8 cellular contexts compared by ENCODE assay signal in the genomic region with DNA sequence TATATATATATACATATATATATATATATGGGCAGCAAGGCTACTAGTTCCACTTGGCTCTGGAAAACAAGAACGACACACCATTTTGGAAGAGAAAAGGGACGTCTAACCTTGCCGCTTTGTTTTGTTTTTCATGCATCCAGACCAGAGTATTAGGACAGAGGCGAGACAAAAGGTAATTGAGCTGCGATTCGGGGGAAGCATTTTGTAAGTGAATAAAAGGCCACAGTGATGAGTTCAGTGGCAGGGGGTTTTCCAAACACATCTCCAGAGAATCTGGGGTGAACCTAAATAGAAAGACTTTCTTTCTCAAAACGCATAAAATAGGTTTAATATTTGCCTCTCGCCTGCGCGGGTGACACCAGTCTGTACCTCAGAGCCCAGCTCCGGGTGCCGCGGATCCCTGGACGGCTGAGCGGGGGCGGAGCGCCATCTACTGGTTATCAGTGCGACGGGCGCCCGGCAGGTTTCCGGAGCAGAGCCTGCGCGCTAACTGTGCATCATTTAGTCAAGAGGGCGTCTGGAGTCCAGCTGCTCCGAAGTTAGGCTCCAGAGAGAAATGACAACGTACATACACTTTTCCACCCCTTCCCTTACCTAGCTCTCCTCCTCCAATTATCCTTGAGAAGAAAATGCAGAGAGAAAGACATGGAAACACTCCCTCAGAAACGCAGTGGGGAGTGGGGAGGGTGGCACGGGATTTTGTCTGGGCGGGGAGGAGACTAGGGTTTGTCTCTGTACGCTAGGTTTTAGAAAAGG.
DNase-seq lines count a peak whose midpoint lies in the region; ATAC-seq and TF ChIP-seq lines count a peak whose summit lies in the region.

No MANE protein-coding gene starts in this region.

- peaks cover 3% of the 10 kb centered on the region; the same call in 1 of the 2 replicates for H3K27me3 ChIP-seq in GM23248 (replicated peaks; ENCODE audit: insufficient read depth)
- no peaks in the 10 kb centered on the region for H3K27me3 ChIP-seq in Karpas-422 (ENCODE audit: low read length)
- 0 out of 2 replicates have a peak, but pooled peaks cover 5% of the 10 kb centered on the region for H3K27me3 ChIP-seq in SJSA1 (replicated peaks)
- H3K27me3 ChIP-seq in gastroesophageal sphincter, result no peaks in the 10 kb centered on the region
- H3K27me3 ChIP-seq in osteoblast (ENCODE audit: insufficient read depth, low read length), result no peaks in the 10 kb centered on the region
- H3K27me3 ChIP-seq in thoracic aorta (replicated peaks; ENCODE audit: insufficient read depth), result no peaks in the 10 kb centered on the region

- H2AFZ ChIP-seq in GM23248, result peak overlapping the region; percentile 81
- H2AFZ ChIP-seq in Karpas-422 (ENCODE audit: low read length), result no peak overlapping the region
- peak overlapping the region; percentile 81 for H2AFZ ChIP-seq in osteoblast (ENCODE audit: low read length)

- H3K4me1 ChIP-seq in GM23248 (ENCODE audit: insufficient read depth) (peaks cover 11% of the 10 kb centered on the region; the same call in 1 of the 2 replicates), Karpas-422 (ENCODE audit: low read length) (no peaks in the 10 kb centered on the region), SJSA1 (replicated peaks) (no peaks in the 10 kb centered on the region), gastroesophageal sphincter (peaks cover 0 to 20% (median 0%) of the 10 kb centered on the region in 3 donors), osteoblast (ENCODE audit: insufficient read depth, low read length) (peaks cover 9% of the 10 kb centered on the region), thoracic aorta (ENCODE audit: control insufficient read depth in 1 of 2, low read depth in 2 of 2) (peaks cover 0 to 4% of the 10 kb centered on the region in 2 donors)

- H4K20me1 ChIP-seq in GM23248 (ENCODE audit: insufficient read depth) (no peaks in the 10 kb centered on the region), Karpas-422 (ENCODE audit: insufficient read depth, low read depth, low read length) (no peaks in the 10 kb centered on the region), osteoblast (ENCODE audit: insufficient read depth, low read length) (no peaks in the 10 kb centered on the region)

- no peaks in the 10 kb centered on the region for H3K79me2 ChIP-seq in GM23248 (ENCODE audit: insufficient read depth)
- no peaks in the 10 kb centered on the region for H3K79me2 ChIP-seq in Karpas-422 (ENCODE audit: low read length)
- H3K79me2 ChIP-seq in osteoblast (ENCODE audit: insufficient read depth, low read length), result no peaks in the 10 kb centered on the region

- no peaks in the 10 kb centered on the region for H3K9me2 ChIP-seq in GM23248 (ENCODE audit: insufficient read depth)
- no peaks in the 10 kb centered on the region for H3K9me2 ChIP-seq in Karpas-422 (replicated peaks; ENCODE audit: insufficient read depth, low read length)

- H3K9me3 ChIP-seq in GM23248 (ENCODE audit: low read depth), result no peaks in the 10 kb centered on the region
- no peaks in the 10 kb centered on the region for H3K9me3 ChIP-seq in Karpas-422 (ENCODE audit: low read length)
- H3K9me3 ChIP-seq in SJSA1 (replicated peaks), result no peaks in the 10 kb centered on the region
- no peaks in the 10 kb centered on the region for H3K9me3 ChIP-seq in gastroesophageal sphincter
- H3K9me3 ChIP-seq in osteoblast (ENCODE audit: low read depth, low read length), result no peaks in the 10 kb centered on the region
- H3K9me3 ChIP-seq in thoracic aorta, result no peaks in the 10 kb centered on the region

- H3K36me3 ChIP-seq in GM23248 (ENCODE audit: low read depth) (no peaks in the 10 kb centered on the region), Karpas-422 (ENCODE audit: insufficient read depth, low read length) (no peaks in the 10 kb centered on the region), SJSA1 (no peaks in the 10 kb centered on the region), gastroesophageal sphincter (no peaks in the 10 kb centered on the region), osteoblast (ENCODE audit: insufficient read depth, low read length) (no peaks in the 10 kb centered on the region), thoracic aorta (no peaks in the 10 kb centered on the region)

- no peak for TF ChIP-seq POLR2A in gastroesophageal sphincter (IDR thresholded peaks at IDR 0.05)

- no peak for TF ChIP-seq EP300 in gastroesophageal sphincter (IDR thresholded peaks at IDR 0.05)

- in situ Hi-C loops in GM23248 (cut with MboI), result loop anchor here (25.0 kb wide), 1 partner anchor 1382 kb away; no protein-coding TSS in a partner anchor

- DNase-seq in ELF-1 (ENCODE audit: low read depth, low spot score), result peak; percentile 88
- DNase-seq in GM23248, result peak; percentile 86
- DNase-seq in Karpas-422, result peak; percentile 91
- DNase-seq in SJSA1 (ENCODE audit: low read depth in 1 of 2, low spot score in 2 of 2), result peak; percentile 40 to 58
- peak; percentile 65 for DNase-seq in activated gamma-delta T cell treated with anti-CD3 and anti-CD28 coated beads, Interleukin-2, amount 50 U/mL, for 16 hours (ENCODE audit: low read depth)
- peak; percentile 93 for DNase-seq in osteoblast (ENCODE audit: insufficient read length, low spot score, missing footprints)
- peak; percentile 21 for DNase-seq in thoracic aorta (ENCODE audit: low spot score)

- TF ChIP-seq CTCF in gastroesophageal sphincter (IDR thresholded peaks at IDR 0.05), result peak; percentile 84 to 95 (median 88)
- TF ChIP-seq CTCF in osteoblast (IDR thresholded peaks at IDR 0.05; ENCODE audit: extremely low read depth, low read depth, low read length), result peak; percentile 95
- TF ChIP-seq CTCF in thoracic aorta (IDR thresholded peaks at IDR 0.05), result peak; percentile 94

- H3K9ac ChIP-seq in GM23248 (peak overlapping the region; percentile 45; the same call in 1 of the 2 replicates), Karpas-422 (ENCODE audit: low read length) (no peak overlapping the region)

- H3K27ac ChIP-seq in GM23248 (no peak overlapping the region), Karpas-422 (ENCODE audit: low read length) (no peak overlapping the region), SJSA1 (no peak overlapping the region), gastroesophageal sphincter (no peak overlapping the region), osteoblast (ENCODE audit: low read depth, low read length) (peak overlapping the region; percentile 56), thoracic aorta (no peak overlapping the region)

- ATAC-seq in gastroesophageal sphincter (peak; percentile 79), thoracic aorta (ENCODE audit: insufficient number of reproducible peaks, low FRiP score, low read depth) (peak; percentile 74)

- H3K4me3 ChIP-seq in GM23248 (peak overlapping the region; percentile 71), Karpas-422 (ENCODE audit: low read length) (no peak overlapping the region), SJSA1 (no peak overlapping the region), gastroesophageal sphincter (peak overlapping the region in 1 of 2 donors; percentile 29), osteoblast (ENCODE audit: insufficient read depth, low read length) (peak overlapping the region; percentile 67), thoracic aorta (peak overlapping the region; percentile 10)

- peak overlapping the region; percentile 91 for H3K4me2 ChIP-seq in GM23248 (ENCODE audit: unreplicated experiment)
- peak overlapping the region; percentile 39 for H3K4me2 ChIP-seq in Karpas-422 (ENCODE audit: low read depth, low read length, poor library complexity, severe bottlenecking)
- H3K4me2 ChIP-seq in osteoblast (ENCODE audit: insufficient read depth, low read length), result peak overlapping the region; percentile 86

- WGBS in GM23248 (ENCODE audit: low coverage in 1 of 2, low lambda C conversion rate in 2 of 2, missing lambda C conversion rate in 2 of 2), 2 experiments, result 8 to 11% methylated on average over 31 of the region's 31 CpGs
- 18 to 22% methylated on average over 11 to 12 of the region's 31 CpGs for WGBS in gastroesophageal sphincter (ENCODE audit: low coverage in 1 of 2), 2 donors

- peaks cover 19% of the 10 kb centered on the region; the same call in 1 of the 2 replicates for H3F3A ChIP-seq in GM23248 (ENCODE audit: insufficient read depth)

Comparison
In these comparisons a context has a peak if more than half of its experiments do, and no peak if none do; other contexts are left out.
1. DNase-seq: peak in every context shown above with its lines; median percentile 93 in osteoblast; 91 in Karpas-422; 88 in ELF-1; 86 in GM23248; 65 in activated gamma-delta T cell treated with anti-CD3 and anti-CD28 coated beads, Interleukin-2, amount 50 U/mL, for 16 hours; 49 in SJSA1; 21 in thoracic aorta.
2. H3K4me2 ChIP-seq: peak in every context shown above with its lines; median percentile 91 in GM23248; 86 in osteoblast; 39 in Karpas-422.
3. H3K4me3 ChIP-seq: peak in GM23248 (single experiment), osteoblast (single experiment) and thoracic aorta (single experiment); none in Karpas-422 (single experiment) and SJSA1 (single experiment).
4. Peak in every context shown above with its lines, with median percentiles within 50 percentile points of each other: CTCF ChIP-seq.